ENCODE assay signal across 1 cellular context in genomic region chr1:32714277-32714676, GRCh38.
A peak's percentile ranks its signal among the peaks of the same experiment; 100 is the strongest.
TF ChIP-seq lines count a peak whose summit lies in the region.

No MANE protein-coding gene starts in this region.

TF ChIP-seq in HepG2, 621 proteins besides CTCF, POLR2A, EP300 and RAD21 (continued from another document and continues in another):
- TF ChIP-seq, protein P1, sequence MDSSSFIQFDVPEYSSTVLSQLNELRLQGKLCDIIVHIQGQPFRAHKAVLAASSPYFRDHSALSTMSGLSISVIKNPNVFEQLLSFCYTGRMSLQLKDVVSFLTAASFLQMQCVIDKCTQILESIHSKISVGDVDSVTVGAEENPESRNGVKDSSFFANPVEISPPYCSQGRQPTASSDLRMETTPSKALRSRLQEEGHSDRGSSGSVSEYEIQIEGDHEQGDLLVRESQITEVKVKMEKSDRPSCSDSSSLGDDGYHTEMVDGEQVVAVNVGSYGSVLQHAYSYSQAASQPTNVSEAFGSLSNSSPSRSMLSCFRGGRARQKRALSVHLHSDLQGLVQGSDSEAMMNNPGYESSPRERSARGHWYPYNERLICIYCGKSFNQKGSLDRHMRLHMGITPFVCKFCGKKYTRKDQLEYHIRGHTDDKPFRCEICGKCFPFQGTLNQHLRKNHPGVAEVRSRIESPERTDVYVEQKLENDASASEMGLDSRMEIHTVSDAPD (CRISPR knock-in tag; IDR thresholded peaks at IDR 0.05): no peak
- TF ChIP-seq, protein P2, sequence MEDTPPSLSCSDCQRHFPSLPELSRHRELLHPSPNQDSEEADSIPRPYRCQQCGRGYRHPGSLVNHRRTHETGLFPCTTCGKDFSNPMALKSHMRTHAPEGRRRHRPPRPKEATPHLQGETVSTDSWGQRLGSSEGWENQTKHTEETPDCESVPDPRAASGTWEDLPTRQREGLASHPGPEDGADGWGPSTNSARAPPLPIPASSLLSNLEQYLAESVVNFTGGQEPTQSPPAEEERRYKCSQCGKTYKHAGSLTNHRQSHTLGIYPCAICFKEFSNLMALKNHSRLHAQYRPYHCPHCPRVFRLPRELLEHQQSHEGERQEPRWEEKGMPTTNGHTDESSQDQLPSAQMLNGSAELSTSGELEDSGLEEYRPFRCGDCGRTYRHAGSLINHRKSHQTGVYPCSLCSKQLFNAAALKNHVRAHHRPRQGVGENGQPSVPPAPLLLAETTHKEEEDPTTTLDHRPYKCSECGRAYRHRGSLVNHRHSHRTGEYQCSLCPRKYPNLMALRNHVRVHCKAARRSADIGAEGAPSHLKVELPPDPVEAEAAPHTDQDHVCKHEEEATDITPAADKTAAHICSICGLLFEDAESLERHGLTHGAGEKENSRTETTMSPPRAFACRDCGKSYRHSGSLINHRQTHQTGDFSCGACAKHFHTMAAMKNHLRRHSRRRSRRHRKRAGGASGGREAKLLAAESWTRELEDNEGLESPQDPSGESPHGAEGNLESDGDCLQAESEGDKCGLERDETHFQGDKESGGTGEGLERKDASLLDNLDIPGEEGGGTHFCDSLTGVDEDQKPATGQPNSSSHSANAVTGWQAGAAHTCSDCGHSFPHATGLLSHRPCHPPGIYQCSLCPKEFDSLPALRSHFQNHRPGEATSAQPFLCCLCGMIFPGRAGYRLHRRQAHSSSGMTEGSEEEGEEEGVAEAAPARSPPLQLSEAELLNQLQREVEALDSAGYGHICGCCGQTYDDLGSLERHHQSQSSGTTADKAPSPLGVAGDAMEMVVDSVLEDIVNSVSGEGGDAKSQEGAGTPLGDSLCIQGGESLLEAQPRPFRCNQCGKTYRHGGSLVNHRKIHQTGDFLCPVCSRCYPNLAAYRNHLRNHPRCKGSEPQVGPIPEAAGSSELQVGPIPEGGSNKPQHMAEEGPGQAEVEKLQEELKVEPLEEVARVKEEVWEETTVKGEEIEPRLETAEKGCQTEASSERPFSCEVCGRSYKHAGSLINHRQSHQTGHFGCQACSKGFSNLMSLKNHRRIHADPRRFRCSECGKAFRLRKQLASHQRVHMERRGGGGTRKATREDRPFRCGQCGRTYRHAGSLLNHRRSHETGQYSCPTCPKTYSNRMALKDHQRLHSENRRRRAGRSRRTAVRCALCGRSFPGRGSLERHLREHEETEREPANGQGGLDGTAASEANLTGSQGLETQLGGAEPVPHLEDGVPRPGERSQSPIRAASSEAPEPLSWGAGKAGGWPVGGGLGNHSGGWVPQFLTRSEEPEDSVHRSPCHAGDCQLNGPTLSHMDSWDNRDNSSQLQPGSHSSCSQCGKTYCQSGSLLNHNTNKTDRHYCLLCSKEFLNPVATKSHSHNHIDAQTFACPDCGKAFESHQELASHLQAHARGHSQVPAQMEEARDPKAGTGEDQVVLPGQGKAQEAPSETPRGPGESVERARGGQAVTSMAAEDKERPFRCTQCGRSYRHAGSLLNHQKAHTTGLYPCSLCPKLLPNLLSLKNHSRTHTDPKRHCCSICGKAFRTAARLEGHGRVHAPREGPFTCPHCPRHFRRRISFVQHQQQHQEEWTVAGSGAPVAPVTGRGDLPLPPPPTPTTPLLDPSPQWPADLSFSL (CRISPR knock-in tag; IDR thresholded peaks at IDR 0.05): peak; percentile 89
- TF ChIP-seq, protein P3, sequence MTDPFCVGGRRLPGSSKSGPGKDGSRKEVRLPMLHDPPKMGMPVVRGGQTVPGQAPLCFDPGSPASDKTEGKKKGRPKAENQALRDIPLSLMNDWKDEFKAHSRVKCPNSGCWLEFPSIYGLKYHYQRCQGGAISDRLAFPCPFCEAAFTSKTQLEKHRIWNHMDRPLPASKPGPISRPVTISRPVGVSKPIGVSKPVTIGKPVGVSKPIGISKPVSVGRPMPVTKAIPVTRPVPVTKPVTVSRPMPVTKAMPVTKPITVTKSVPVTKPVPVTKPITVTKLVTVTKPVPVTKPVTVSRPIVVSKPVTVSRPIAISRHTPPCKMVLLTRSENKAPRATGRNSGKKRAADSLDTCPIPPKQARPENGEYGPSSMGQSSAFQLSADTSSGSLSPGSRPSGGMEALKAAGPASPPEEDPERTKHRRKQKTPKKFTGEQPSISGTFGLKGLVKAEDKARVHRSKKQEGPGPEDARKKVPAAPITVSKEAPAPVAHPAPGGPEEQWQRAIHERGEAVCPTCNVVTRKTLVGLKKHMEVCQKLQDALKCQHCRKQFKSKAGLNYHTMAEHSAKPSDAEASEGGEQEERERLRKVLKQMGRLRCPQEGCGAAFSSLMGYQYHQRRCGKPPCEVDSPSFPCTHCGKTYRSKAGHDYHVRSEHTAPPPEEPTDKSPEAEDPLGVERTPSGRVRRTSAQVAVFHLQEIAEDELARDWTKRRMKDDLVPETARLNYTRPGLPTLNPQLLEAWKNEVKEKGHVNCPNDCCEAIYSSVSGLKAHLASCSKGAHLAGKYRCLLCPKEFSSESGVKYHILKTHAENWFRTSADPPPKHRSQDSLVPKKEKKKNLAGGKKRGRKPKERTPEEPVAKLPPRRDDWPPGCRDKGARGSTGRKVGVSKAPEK (CRISPR knock-in tag; IDR thresholded peaks at IDR 0.05; ENCODE audit: borderline replicate concordance): peak; percentile 71; the same call in 1 of the 2 replicates
- TF ChIP-seq HINFP (CRISPR knock-in tag; IDR thresholded peaks at IDR 0.05; ENCODE audit: low read depth): 0 out of 2 replicates have a peak, but pooled peaks have one; percentile 47
- TF ChIP-seq AHR (CRISPR knock-in tag; IDR thresholded peaks at IDR 0.05): no peak
- TF ChIP-seq TBX3 (IDR thresholded peaks at IDR 0.05; ENCODE audit: borderline replicate concordance): peak; percentile 70; the same call in 1 of the 2 replicates
- 0 out of 2 replicates have a peak, but pooled peaks have one; percentile 53 for TF ChIP-seq SPEN (CRISPR knock-in tag; IDR thresholded peaks at IDR 0.05; ENCODE audit: low read depth)
- no peak for TF ChIP-seq ZBTB7A (CRISPR knock-in tag; IDR thresholded peaks at IDR 0.05)
- TF ChIP-seq U2AF2 (IDR thresholded peaks at IDR 0.05; ENCODE audit: low read depth, low read length): no peak
- peak; percentile 60; the same call in 1 of the 2 replicates for TF ChIP-seq NCOR1 (IDR thresholded peaks at IDR 0.05; ENCODE audit: borderline replicate concordance, low read length)
- 0 out of 2 replicates have a peak, but pooled peaks have one; percentile 2 for TF ChIP-seq MAFF (IDR thresholded peaks at IDR 0.05; ENCODE audit: low read depth, low read length)
- no peak for TF ChIP-seq ZSCAN31 (CRISPR knock-in tag; IDR thresholded peaks at IDR 0.05; ENCODE audit: low read depth)
- TF ChIP-seq SRSF9 (IDR thresholded peaks at IDR 0.05; ENCODE audit: borderline replicate concordance, insufficient read depth, low read depth, low read length, poor library complexity, severe bottlenecking): no peak
- no peak for TF ChIP-seq ZSCAN21 (CRISPR knock-in tag; IDR thresholded peaks at IDR 0.05; ENCODE audit: borderline replicate concordance)
- peak; percentile 49; the same call in 1 of the 2 replicates for TF ChIP-seq ZFP1 (CRISPR knock-in tag; IDR thresholded peaks at IDR 0.05)
- 0 out of 2 replicates have a peak, but pooled peaks have one; percentile 46 for TF ChIP-seq GATAD1 (CRISPR knock-in tag; IDR thresholded peaks at IDR 0.05)
- no peak for TF ChIP-seq ZNF678 (CRISPR knock-in tag; IDR thresholded peaks at IDR 0.05)
- TF ChIP-seq ZNF530 (CRISPR knock-in tag; IDR thresholded peaks at IDR 0.05; ENCODE audit: low read depth): no peak
- TF ChIP-seq ZNF44 (CRISPR knock-in tag; IDR thresholded peaks at IDR 0.05): no peak
- TF ChIP-seq CBX5 (CRISPR knock-in tag; IDR thresholded peaks at IDR 0.05; ENCODE audit: borderline replicate concordance): peak; percentile 71; the same call in 1 of the 2 replicates
- TF ChIP-seq DMAP1 (CRISPR knock-in tag; IDR thresholded peaks at IDR 0.05): no peak
- peak; percentile 23; the same call in 1 of the 2 replicates for TF ChIP-seq MYC (CRISPR knock-in tag; IDR thresholded peaks at IDR 0.05; ENCODE audit: borderline replicate concordance)
- no peak for TF ChIP-seq NFYC (CRISPR knock-in tag; IDR thresholded peaks at IDR 0.05)
- TF ChIP-seq ZNF331 (CRISPR knock-in tag; IDR thresholded peaks at IDR 0.05): 0 out of 2 replicates have a peak, but pooled peaks have one; percentile 33
- TF ChIP-seq, protein P4, sequence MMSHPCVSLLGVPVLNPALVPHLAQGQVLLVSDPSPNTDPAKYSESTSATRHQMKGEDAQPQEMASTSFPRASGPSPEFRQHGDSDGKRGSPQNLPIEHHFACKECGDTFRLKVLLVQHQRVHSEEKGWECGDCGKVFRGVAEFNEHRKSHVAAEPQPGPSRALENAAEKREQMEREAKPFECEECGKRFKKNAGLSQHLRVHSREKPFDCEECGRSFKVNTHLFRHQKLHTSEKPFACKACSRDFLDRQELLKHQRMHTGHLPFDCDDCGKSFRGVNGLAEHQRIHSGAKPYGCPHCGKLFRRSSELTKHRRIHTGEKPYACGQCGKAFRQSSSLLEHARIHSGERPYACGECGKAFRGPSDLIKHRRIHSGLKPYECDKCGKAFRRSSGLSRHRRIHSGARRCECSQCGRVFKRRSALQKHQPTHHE (CRISPR knock-in tag; IDR thresholded peaks at IDR 0.05; ENCODE audit: borderline replicate concordance): no peak
- TF ChIP-seq PHF5A (CRISPR knock-in tag; IDR thresholded peaks at IDR 0.05; ENCODE audit: low read depth, unreplicated experiment): peak; percentile 83
- TF ChIP-seq ZNF432 (CRISPR knock-in tag; IDR thresholded peaks at IDR 0.05; ENCODE audit: borderline replicate concordance): no peak
- peak; percentile 47; the same call in 1 of the 2 replicates for TF ChIP-seq ZGPAT (CRISPR knock-in tag; IDR thresholded peaks at IDR 0.05)
- TF ChIP-seq, protein P5, sequence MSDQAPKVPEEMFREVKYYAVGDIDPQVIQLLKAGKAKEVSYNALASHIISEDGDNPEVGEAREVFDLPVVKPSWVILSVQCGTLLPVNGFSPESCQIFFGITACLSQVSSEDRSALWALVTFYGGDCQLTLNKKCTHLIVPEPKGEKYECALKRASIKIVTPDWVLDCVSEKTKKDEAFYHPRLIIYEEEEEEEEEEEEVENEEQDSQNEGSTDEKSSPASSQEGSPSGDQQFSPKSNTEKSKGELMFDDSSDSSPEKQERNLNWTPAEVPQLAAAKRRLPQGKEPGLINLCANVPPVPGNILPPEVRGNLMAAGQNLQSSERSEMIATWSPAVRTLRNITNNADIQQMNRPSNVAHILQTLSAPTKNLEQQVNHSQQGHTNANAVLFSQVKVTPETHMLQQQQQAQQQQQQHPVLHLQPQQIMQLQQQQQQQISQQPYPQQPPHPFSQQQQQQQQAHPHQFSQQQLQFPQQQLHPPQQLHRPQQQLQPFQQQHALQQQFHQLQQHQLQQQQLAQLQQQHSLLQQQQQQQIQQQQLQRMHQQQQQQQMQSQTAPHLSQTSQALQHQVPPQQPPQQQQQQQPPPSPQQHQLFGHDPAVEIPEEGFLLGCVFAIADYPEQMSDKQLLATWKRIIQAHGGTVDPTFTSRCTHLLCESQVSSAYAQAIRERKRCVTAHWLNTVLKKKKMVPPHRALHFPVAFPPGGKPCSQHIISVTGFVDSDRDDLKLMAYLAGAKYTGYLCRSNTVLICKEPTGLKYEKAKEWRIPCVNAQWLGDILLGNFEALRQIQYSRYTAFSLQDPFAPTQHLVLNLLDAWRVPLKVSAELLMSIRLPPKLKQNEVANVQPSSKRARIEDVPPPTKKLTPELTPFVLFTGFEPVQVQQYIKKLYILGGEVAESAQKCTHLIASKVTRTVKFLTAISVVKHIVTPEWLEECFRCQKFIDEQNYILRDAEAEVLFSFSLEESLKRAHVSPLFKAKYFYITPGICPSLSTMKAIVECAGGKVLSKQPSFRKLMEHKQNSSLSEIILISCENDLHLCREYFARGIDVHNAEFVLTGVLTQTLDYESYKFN (CRISPR knock-in tag; conservative IDR thresholded peaks at IDR 0.05): peak; percentile 76
- peak; percentile 55; the same call in 1 of the 2 replicates for TF ChIP-seq RXRB (CRISPR knock-in tag; IDR thresholded peaks at IDR 0.05; ENCODE audit: borderline replicate concordance)
- TF ChIP-seq ZNF644 (CRISPR knock-in tag; IDR thresholded peaks at IDR 0.05; ENCODE audit: low read depth): peak; percentile 78
- no peak for TF ChIP-seq IRX3 (CRISPR knock-in tag; IDR thresholded peaks at IDR 0.05; ENCODE audit: borderline replicate concordance, low read depth)
- no peak for TF ChIP-seq PAWR (CRISPR knock-in tag; IDR thresholded peaks at IDR 0.05; ENCODE audit: borderline replicate concordance)
- TF ChIP-seq ZNF552 (CRISPR knock-in tag; IDR thresholded peaks at IDR 0.05; ENCODE audit: borderline replicate concordance): no peak
- TF ChIP-seq, protein P6, sequence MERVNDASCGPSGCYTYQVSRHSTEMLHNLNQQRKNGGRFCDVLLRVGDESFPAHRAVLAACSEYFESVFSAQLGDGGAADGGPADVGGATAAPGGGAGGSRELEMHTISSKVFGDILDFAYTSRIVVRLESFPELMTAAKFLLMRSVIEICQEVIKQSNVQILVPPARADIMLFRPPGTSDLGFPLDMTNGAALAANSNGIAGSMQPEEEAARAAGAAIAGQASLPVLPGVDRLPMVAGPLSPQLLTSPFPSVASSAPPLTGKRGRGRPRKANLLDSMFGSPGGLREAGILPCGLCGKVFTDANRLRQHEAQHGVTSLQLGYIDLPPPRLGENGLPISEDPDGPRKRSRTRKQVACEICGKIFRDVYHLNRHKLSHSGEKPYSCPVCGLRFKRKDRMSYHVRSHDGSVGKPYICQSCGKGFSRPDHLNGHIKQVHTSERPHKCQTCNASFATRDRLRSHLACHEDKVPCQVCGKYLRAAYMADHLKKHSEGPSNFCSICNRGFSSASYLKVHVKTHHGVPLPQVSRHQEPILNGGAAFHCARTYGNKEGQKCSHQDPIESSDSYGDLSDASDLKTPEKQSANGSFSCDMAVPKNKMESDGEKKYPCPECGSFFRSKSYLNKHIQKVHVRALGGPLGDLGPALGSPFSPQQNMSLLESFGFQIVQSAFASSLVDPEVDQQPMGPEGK (CRISPR knock-in tag; IDR thresholded peaks at IDR 0.05): 0 out of 2 replicates have a peak, but pooled peaks have one; percentile 42
- TF ChIP-seq MATR3 (CRISPR knock-in tag; IDR thresholded peaks at IDR 0.05): no peak
